Comparison of ENCODE assay signal across 9 cellular contexts in the genomic region with DNA sequence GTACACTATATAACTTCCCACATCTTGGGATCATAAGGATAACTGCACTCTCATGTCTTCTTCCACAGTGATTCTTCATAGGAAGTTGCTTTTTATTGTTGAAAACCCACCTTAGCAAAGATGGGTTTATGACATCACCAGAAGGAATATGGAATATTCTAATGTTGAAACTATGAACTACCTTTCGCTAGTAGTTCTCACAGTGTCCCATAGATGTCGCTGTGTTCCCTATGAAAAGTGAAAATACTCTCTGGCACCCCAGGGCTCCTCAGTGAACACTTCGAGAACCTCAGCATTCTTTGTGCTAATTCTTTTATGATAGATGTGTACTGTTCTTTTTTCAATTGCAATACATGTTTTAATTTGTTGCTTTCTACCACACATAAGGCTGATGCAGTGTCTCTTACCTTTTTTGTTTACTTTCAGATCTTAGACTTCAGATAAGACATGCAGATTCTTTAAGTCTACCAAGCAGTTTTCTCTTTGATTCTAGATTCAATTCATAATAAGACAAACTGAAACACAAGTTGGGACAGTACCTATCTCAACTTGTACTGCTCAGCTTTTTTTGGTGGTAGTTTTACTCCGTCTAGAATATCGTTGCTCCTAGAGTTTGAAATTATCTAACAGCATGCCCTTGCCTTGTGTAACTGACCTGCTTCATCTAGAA.
A peak's percentile ranks its signal among the peaks of the same experiment; 100 is the strongest.
DNase-seq lines count a peak whose midpoint lies in the region; ATAC-seq lines count a peak whose summit lies in the region.
"Had no signal": no experiment of that assay in that cellular context is flagged by ENCODE, and none has a peak within 500 bp of the region (broad histone marks: within the 10 kb centered on the region; RNA-seq: fewer than 3 reads in every experiment).

No MANE protein-coding gene starts in this region.

- ATAC-seq in left ventricle myocardium superior: peak; percentile 28
- no peak for ATAC-seq in HG03460 (IDR thresholded peaks at IDR 0.05; ENCODE audit: unreplicated experiment)
- ATAC-seq in HG03139 (IDR thresholded peaks at IDR 0.05; ENCODE audit: unreplicated experiment): no peak
- no peak for ATAC-seq in GM21390 (IDR thresholded peaks at IDR 0.05; ENCODE audit: unreplicated experiment)

- H3K9me3 ChIP-seq in Karpas-422 (ENCODE audit: low read length): no peaks in the 10 kb centered on the region

- no peaks in the 10 kb centered on the region for H3K27me3 Mint-ChIP-seq in activated naive CD4-positive, alpha-beta T cell treated with anti-CD3 and anti-CD28 coated beads for 36 hours (ENCODE audit: low read depth)

- intact Hi-C loops in activated naive CD4-positive, alpha-beta T cell treated with anti-CD3 and anti-CD28 coated beads for 36 hours (cut with micrococcal nuclease): loop anchor here (1.0 to 5.0 kb wide), 7 partner anchors 68 to 477 kb away; a partner anchor contains a TSS
- intact Hi-C loops in left ventricle myocardium superior (cut with micrococcal nuclease): no loop called here

- H3K36me3 Mint-ChIP-seq in activated naive CD4-positive, alpha-beta T cell treated with anti-CD3 and anti-CD28 coated beads for 36 hours (ENCODE audit: low read depth): peaks cover 37% of the 10 kb centered on the region

- H3K79me2 ChIP-seq in Karpas-422 (ENCODE audit: low read length): peaks cover 2% of the 10 kb centered on the region; the same call in 1 of the 2 replicates

- CTCF ChIA-PET in activated naive CD4-positive, alpha-beta T cell treated with anti-CD3 and anti-CD28 coated beads for 36 hours (lab: Charles Lee): interaction anchor here (0.7 to 2.2 kb wide), 4 partner anchors 15 to 76 kb away, joined by 3 to 15 read pairs (median 4); no protein-coding TSS in a partner anchor

- no peak overlapping the region for H3K4me2 ChIP-seq in Karpas-422 (ENCODE audit: low read depth, low read length, poor library complexity, severe bottlenecking)

- H4K20me1 ChIP-seq in Karpas-422 (ENCODE audit: insufficient read depth, low read depth, low read length): no peaks in the 10 kb centered on the region

- H3K27ac ChIP-seq in Karpas-422 (ENCODE audit: low read length): no peak overlapping the region
- H3K27ac ChIP-seq: SJSA1 had no signal

- H3K4me3 ChIP-seq in Karpas-422 (ENCODE audit: low read length): no peak overlapping the region
- H3K4me3 ChIP-seq: SJSA1 had no signal

- peak overlapping the region; percentile 74 for H3K27ac Mint-ChIP-seq in activated naive CD4-positive, alpha-beta T cell treated with anti-CD3 and anti-CD28 coated beads for 36 hours

- DNase-seq in D341Med (ENCODE audit: low spot score) (peak; percentile 53), Karpas-422 (peak; percentile 78), left ventricle myocardium superior (no peak)
- peak; percentile 72 for DNase-seq in activated naive CD4-positive, alpha-beta T cell treated with anti-CD3 and anti-CD28 coated beads for 36 hours
- DNase-seq in stimulated activated CD4-positive, alpha-beta T cell treated with anti-CD3 and anti-CD28 coated beads, Interleukin-4, amount 100 ng/mL, for 48 hours (ENCODE audit: low read depth in 2 of 2): peak; percentile 6 to 36

- H3K9me2 ChIP-seq in Karpas-422 (replicated peaks; ENCODE audit: insufficient read depth, low read length): no peaks in the 10 kb centered on the region

- H3K4me1 ChIP-seq in Karpas-422 (ENCODE audit: low read length): no peaks in the 10 kb centered on the region
- H3K4me1 ChIP-seq: SJSA1 had no signal

- no peak overlapping the region for H2AFZ ChIP-seq in Karpas-422 (ENCODE audit: low read length)

- H3K27me3 ChIP-seq in Karpas-422 (ENCODE audit: low read length): no peaks in the 10 kb centered on the region
- H3K27me3 ChIP-seq: SJSA1 had no signal

- H3K4me3 Mint-ChIP-seq in activated naive CD4-positive, alpha-beta T cell treated with anti-CD3 and anti-CD28 coated beads for 36 hours: no peak overlapping the region

- no peak overlapping the region for H3K9ac ChIP-seq in Karpas-422 (ENCODE audit: low read length)

- peaks cover 5% of the 10 kb centered on the region for H3K9me3 Mint-ChIP-seq in activated naive CD4-positive, alpha-beta T cell treated with anti-CD3 and anti-CD28 coated beads for 36 hours

- H3K36me3 ChIP-seq in Karpas-422 (ENCODE audit: insufficient read depth, low read length): peaks cover 39% of the 10 kb centered on the region

- H3K4me1 Mint-ChIP-seq in activated naive CD4-positive, alpha-beta T cell treated with anti-CD3 and anti-CD28 coated beads for 36 hours (ENCODE audit: low read depth): peaks cover 17% of the 10 kb centered on the region
